In the genomic region with DNA sequence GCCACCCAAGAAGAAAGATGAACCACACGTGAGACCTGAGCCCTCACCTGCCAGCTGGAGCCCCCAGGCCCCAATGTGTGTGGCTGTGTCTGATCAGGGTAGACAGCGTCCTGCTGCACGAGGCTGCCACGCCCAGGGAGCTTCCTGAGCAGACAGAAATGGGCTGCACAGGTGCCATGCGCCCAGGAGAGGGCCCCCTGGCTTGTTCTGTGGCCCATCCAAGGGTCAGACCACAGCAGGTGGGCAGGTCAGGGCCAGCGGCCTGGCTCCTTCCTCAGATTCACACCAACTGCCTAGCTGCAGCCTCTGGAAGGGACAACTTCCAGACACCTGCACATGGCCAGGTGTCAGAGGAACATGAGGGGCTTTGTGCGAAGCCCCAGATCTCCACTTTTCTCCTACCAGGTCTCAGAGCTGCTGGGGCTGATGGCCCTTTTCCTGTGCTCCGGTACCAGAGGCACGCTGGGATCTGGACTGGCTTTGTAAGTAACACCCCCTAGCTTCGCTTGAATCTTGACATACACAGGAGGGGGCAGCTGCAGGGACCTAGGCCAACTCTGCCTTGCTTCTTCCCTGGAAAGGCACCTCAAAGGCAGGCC, we compare ENCODE assay signal across 13 cellular contexts. TPM values are rescaled to one million over a fixed set of nuclear protein-coding genes. Genes with fewer than 3 reads are reported as not detected.
DNase-seq lines count a peak whose midpoint lies in the region; ATAC-seq, FAIRE-seq and TF ChIP-seq lines count a peak whose summit lies in the region.
"Had no signal": no experiment of that assay in that cellular context is flagged by ENCODE, and none has a peak within 500 bp of the region (broad histone marks: within the 10 kb centered on the region; RNA-seq: fewer than 3 reads in every experiment).

No MANE protein-coding gene starts in this region.

- 26% methylated on average over 9 of the region's 10 CpGs for WGBS in A549 (ENCODE audit: missing lambda C conversion rate)

- peaks cover 6% of the 10 kb centered on the region for H3K36me3 Mint-ChIP-seq in WTC11
- H3K36me3 Mint-ChIP-seq in memory B cell = no peaks in the 10 kb centered on the region

- H3K27me3 Mint-ChIP-seq in WTC11 (ENCODE audit: low read depth) (no peaks in the 10 kb centered on the region; the same call in 1 of the 2 replicates), memory B cell (peaks cover 24% of the 10 kb centered on the region)

- ATAC-seq in A549 = peak; percentile 48 to 59; a peak in 5 of 6 replicates
- ATAC-seq in WTC11 = no peak
- ATAC-seq in memory B cell (ENCODE audit: low read depth) = peak; percentile 59

- H3K9me3 ChIP-seq in A549 = no peaks in the 10 kb centered on the region
- H3K9me3 ChIP-seq: breast epithelium, prostate gland had no signal

- H3K4me1 ChIP-seq in A549 = no peaks in the 10 kb centered on the region
- H3K4me1 ChIP-seq: breast epithelium, prostate gland had no signal

- H3K4me3 ChIP-seq in A549 = no peak overlapping the region
- H3K4me3 ChIP-seq: breast epithelium, prostate gland had no signal

- no peak overlapping the region for H3K27ac ChIP-seq in A549
- H3K27ac ChIP-seq: breast epithelium, prostate gland had no signal

- no peak overlapping the region for H3K4me2 ChIP-seq in A549

- H3K4me1 Mint-ChIP-seq in WTC11 (no peaks in the 10 kb centered on the region), memory B cell (peaks cover 11% of the 10 kb centered on the region)

- no peak for TF ChIP-seq POLR2A in A549 (IDR thresholded peaks at IDR 0.05; ENCODE audit: low read length)

- POLR2A ChIA-PET in A549 (lab: Yijun Ruan, JAX) (no interaction called here), WTC11 (lab: Charles Lee) (no interaction called here)

- TF ChIP-seq CTCF in A549 (IDR thresholded peaks at IDR 0.05) = no peak
- no peak for TF ChIP-seq CTCF in WTC11 (IDR thresholded peaks at IDR 0.05)

- no peak for TF ChIP-seq EP300 in A549 (IDR thresholded peaks at IDR 0.05)

- H3K4me3 Mint-ChIP-seq in WTC11 (no peak overlapping the region), memory B cell (peak overlapping the region; percentile 22)
- H3K4me3 Mint-ChIP-seq: stimulated activated naive CD8-positive, alpha-beta T cell treated with anti-CD3 and anti-CD28 coated beads, Interleukin-15, Interleukin-2, amounts not matched to agents 100 ng/mL and 50 ng/mL, for 24 hours had no signal

- no peak; a peak in 1 of 5 replicates for TF ChIP-seq RAD21 in A549 (conservative IDR thresholded peaks at IDR 0.05 in 1 of 2, IDR thresholded peaks at IDR 0.05 in 1 of 2)

- no peak for FAIRE-seq in A549 (lab: Jason Lieb, UNC)
- FAIRE-seq: endothelial cell of umbilical vein had no signal

- H3K9me3 Mint-ChIP-seq in WTC11 = peaks cover 10% of the 10 kb centered on the region
- no peaks in the 10 kb centered on the region for H3K9me3 Mint-ChIP-seq in memory B cell
- H3K9me3 Mint-ChIP-seq: activated T-helper 2 cell treated with anti-CD3 and anti-CD28 coated beads, Interferon-gamma antibody, Interleukin-2, Interleukin-4, amounts not matched to agents 10 μg/mL and 5 μg/mL and 100 μg/mL, durations not matched to agents 14 hours and 24 hours and 36 hours; stimulated activated naive CD8-positive, alpha-beta T cell treated with anti-CD3 and anti-CD28 coated beads, Interleukin-15, Interleukin-2, amounts not matched to agents 100 ng/mL and 50 ng/mL, for 24 hours had no signal

- DNase-seq in A549 (ENCODE audit: low read depth in 1 of 2, low spot score in 1 of 2) (no peak), ELF-1 (ENCODE audit: low read depth, low spot score) (peak; percentile 39), WTC11 (ENCODE audit: low spot score) (no peak), memory B cell (ENCODE audit: low spot score in 2 of 2) (no peak), putamen (ENCODE audit: low spot score) (no peak), NCI-H128 (lab: John Stamatoyannopoulos, UW; ENCODE audit: unreplicated experiment) (no peak), HuH-7.5 (ENCODE audit: low spot score) (no peak), HT-29 (ENCODE audit: low spot score) (no peak)

- CTCF ChIA-PET in A549 (lab: Yijun Ruan, JAX) (interaction anchor here (0.6 to 8.2 kb wide), 26 partner anchors 9 to 398 kb away, joined by 3 to 72 read pairs (median 4); a partner anchor contains a TSS), WTC11 (lab: Charles Lee) (interaction anchor here (0.6 to 3.5 kb wide), 21 partner anchors 11 to 201 kb away, joined by 3 to 24 read pairs (median 5); a partner anchor contains a TSS)

- H3K27ac Mint-ChIP-seq in WTC11 (no peak overlapping the region), memory B cell (no peak overlapping the region)
- H3K27ac Mint-ChIP-seq: activated T-helper 2 cell treated with anti-CD3 and anti-CD28 coated beads, Interferon-gamma antibody, Interleukin-2, Interleukin-4, amounts not matched to agents 10 μg/mL and 5 μg/mL and 100 μg/mL, durations not matched to agents 14 hours and 24 hours and 36 hours had no signal

TF ChIP-seq in A549, 52 proteins besides CTCF, POLR2A, EP300 and RAD21 (continues in another document):
- no peak for TF ChIP-seq RCOR1 (IDR thresholded peaks at IDR 0.05; ENCODE audit: low read depth, low read length)
- TF ChIP-seq FOSL2 (IDR thresholded peaks at IDR 0.05) = no peak
- no peak for TF ChIP-seq FOSL2 (CRISPR knock-in tag; IDR thresholded peaks at IDR 0.05)
- TF ChIP-seq HOXB5 (CRISPR knock-in tag; IDR thresholded peaks at IDR 0.05) = no peak
- no peak for TF ChIP-seq ESRRA (IDR thresholded peaks at IDR 0.05; ENCODE audit: borderline replicate concordance, low read length)
- TF ChIP-seq NFE2L2 (conservative IDR thresholded peaks at IDR 0.05; ENCODE audit: low read length) = no peak
- TF ChIP-seq RARB (CRISPR knock-in tag; IDR thresholded peaks at IDR 0.05) = no peak
- TF ChIP-seq, protein P1, sequence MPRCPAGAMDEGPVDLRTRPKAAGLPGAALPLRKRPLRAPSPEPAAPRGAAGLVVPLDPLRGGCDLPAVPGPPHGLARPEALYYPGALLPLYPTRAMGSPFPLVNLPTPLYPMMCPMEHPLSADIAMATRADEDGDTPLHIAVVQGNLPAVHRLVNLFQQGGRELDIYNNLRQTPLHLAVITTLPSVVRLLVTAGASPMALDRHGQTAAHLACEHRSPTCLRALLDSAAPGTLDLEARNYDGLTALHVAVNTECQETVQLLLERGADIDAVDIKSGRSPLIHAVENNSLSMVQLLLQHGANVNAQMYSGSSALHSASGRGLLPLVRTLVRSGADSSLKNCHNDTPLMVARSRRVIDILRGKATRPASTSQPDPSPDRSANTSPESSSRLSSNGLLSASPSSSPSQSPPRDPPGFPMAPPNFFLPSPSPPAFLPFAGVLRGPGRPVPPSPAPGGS (IDR thresholded peaks at IDR 0.05) = no peak
- TF ChIP-seq MAFK (IDR thresholded peaks at IDR 0.05; ENCODE audit: partially characterized antibody) = no peak
- TF ChIP-seq, protein P2, sequence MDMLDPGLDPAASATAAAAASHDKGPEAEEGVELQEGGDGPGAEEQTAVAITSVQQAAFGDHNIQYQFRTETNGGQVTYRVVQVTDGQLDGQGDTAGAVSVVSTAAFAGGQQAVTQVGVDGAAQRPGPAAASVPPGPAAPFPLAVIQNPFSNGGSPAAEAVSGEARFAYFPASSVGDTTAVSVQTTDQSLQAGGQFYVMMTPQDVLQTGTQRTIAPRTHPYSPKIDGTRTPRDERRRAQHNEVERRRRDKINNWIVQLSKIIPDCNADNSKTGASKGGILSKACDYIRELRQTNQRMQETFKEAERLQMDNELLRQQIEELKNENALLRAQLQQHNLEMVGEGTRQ (IDR thresholded peaks at IDR 0.05) = no peak
- no peak for TF ChIP-seq JUNB (IDR thresholded peaks at IDR 0.05)
- TF ChIP-seq NR3C1 (IDR thresholded peaks at IDR 0.05) = no peak
- no peak for TF ChIP-seq HOXA7 (CRISPR knock-in tag; IDR thresholded peaks at IDR 0.05)

TF ChIP-seq in WTC11, 78 proteins besides CTCF, POLR2A, EP300 and RAD21:
- 0 out of 2 replicates have a peak, but pooled peaks have one; percentile 9 for TF ChIP-seq GABPB1 (CRISPR knock-in tag; IDR thresholded peaks at IDR 0.05)
- TF ChIP-seq, protein P3, sequence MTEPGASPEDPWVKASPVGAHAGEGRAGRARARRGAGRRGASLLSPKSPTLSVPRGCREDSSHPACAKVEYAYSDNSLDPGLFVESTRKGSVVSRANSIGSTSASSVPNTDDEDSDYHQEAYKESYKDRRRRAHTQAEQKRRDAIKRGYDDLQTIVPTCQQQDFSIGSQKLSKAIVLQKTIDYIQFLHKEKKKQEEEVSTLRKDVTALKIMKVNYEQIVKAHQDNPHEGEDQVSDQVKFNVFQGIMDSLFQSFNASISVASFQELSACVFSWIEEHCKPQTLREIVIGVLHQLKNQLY (CRISPR knock-in tag; IDR thresholded peaks at IDR 0.05) = no peak

RNA-seq across cellular contexts. Expression of a gene that starts 10.8 kb away (rescaled TPM):
- 0.08 and 0.09 TPM in 2 replicates for polyA plus RNA-seq in A549 (2011; rRNA removed)
- 0.07 and 0.12 TPM in 2 replicates for polyA plus RNA-seq in A549 (2012; cell fraction: cytosol; rRNA removed)
- 0.12 and 0.19 TPM in 2 replicates for polyA plus RNA-seq in A549 (2012; cell fraction: nucleus; rRNA removed)
- polyA plus RNA-seq in A549 (2017; fragmentation: RNase III; extraction: RNeasy Plus Mini Kit Qiagen cat#74134 plus additional on column Dnase treatment) = 0.05 TPM in 1 of 3 replicates, not detected in the others
- polyA minus RNA-seq in A549 (2011; rRNA and poly(A)+ RNA removed) = 0.08 and 0.10 TPM in 2 replicates
- total RNA-seq in WTC11 (2021) = 8.5 to 15.2 TPM (median 13.7 TPM) in 3 replicates
- 2.5 and 2.7 TPM in 2 replicates for total RNA-seq in HT-29 (2014; rRNA removed; shearing (Covaris generic))
